ENCODE assay signal across 13 cellular contexts in the genomic region with DNA sequence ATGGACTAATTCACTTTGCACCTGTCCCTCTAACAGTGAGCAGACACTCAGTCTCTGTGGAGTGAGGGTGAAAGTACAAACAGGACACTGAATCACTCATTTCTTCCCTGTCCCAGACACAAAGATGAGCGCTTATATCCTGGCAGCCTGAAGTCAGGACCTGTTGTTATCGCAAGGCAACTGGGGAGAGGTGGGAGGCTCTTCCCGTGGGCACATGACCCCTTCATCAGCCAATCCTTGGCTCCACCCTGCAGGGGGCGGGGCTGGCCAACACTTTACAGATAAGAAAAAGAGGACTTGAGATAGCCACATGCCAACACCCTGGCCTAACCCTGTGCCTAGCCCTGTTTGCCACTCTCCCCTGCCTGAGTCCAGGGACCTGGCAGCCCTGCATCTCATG. TPM values are rescaled to one million over a fixed set of nuclear protein-coding genes. Genes with fewer than 3 reads are reported as not detected.
DNase-seq lines count a peak whose midpoint lies in the region; ATAC-seq and TF ChIP-seq lines count a peak whose summit lies in the region.
"Had no signal": no experiment of that assay in that cellular context is flagged by ENCODE, and none has a peak within 500 bp of the region (broad histone marks: within the 10 kb centered on the region; RNA-seq: fewer than 3 reads in every experiment).

No MANE protein-coding gene starts in this region.

- H3K27ac ChIP-seq in DND-41 (ENCODE audit: low read length) = no peak overlapping the region
- H3K27ac ChIP-seq in colonic mucosa = no peak overlapping the region
- no peak overlapping the region for H3K27ac ChIP-seq in tibial nerve
- H3K27ac ChIP-seq: psoas muscle had no signal

- no peak for TF ChIP-seq POLR2A in tibial nerve (IDR thresholded peaks at IDR 0.05)

- intact Hi-C loops in colonic mucosa (cut with DNase I) = no loop called here

- no peaks in the 10 kb centered on the region; the same call in 1 of the 2 replicates for H4K20me1 ChIP-seq in DND-41 (ENCODE audit: insufficient read depth, low read length)

- no peak overlapping the region for H2AFZ ChIP-seq in DND-41 (ENCODE audit: low read depth, low read length)

- no peaks in the 10 kb centered on the region for H3K4me1 ChIP-seq in DND-41 (ENCODE audit: insufficient read depth, low read length)
- H3K4me1 ChIP-seq in colonic mucosa = no peaks in the 10 kb centered on the region
- no peaks in the 10 kb centered on the region for H3K4me1 ChIP-seq in tibial nerve
- H3K4me1 ChIP-seq: psoas muscle had no signal

- peak; percentile 44; the same call in 1 of the 3 replicates for ATAC-seq in DND-41 (ENCODE audit: insufficient read depth, low read depth)
- peak; percentile 72 for ATAC-seq in left lobe of liver
- ATAC-seq in HG02798 (IDR thresholded peaks at IDR 0.05; ENCODE audit: poor library complexity, unreplicated experiment) = no peak
- no peak for ATAC-seq in HG02884 (IDR thresholded peaks at IDR 0.05; ENCODE audit: unreplicated experiment)
- ATAC-seq: PC-3, psoas muscle had no signal

- H3K4me2 ChIP-seq in DND-41 (ENCODE audit: insufficient read depth, low read length) = no peak overlapping the region

- TF ChIP-seq CTCF in DND-41 (IDR thresholded peaks at IDR 0.05; ENCODE audit: borderline replicate concordance, extremely low read depth, low read length, poor library complexity, severe bottlenecking) (no peak), colonic mucosa (IDR thresholded peaks at IDR 0.05) (no peak), tibial nerve (IDR thresholded peaks at IDR 0.05) (no peak)

- no peak overlapping the region for H3K9ac ChIP-seq in DND-41 (ENCODE audit: low read depth, low read length)
- no peak overlapping the region for H3K9ac ChIP-seq in colonic mucosa (ENCODE audit: low read depth in 2 of 2, low read length in 2 of 2)

- WGBS in tibial nerve, 2 donors = 45 to 68% methylated on average over 4 of the region's 4 CpGs

- DNase-seq in DND-41 (peak; percentile 13), colonic mucosa (peak; percentile 49), left lobe of liver (ENCODE audit: low spot score) (no peak), tibial nerve (ENCODE audit: low spot score in 2 of 2) (no peak)
- peak; percentile 8 for DNase-seq in Jurkat, Clone E6-1 (ENCODE audit: low read depth, low spot score)
- DNase-seq in activated CD8-positive, alpha-beta memory T cell treated with anti-CD3 and anti-CD28 coated beads, Interleukin-2, amount 50 U/mL, for 4 hours = no peak
- DNase-seq: anterior cingulate cortex, mammary epithelial cell, NCI-H1417 treated with DMSO at 0.1 percent for 48 hours, PC-3, psoas muscle had no signal

- H3K36me3 ChIP-seq in DND-41 (ENCODE audit: insufficient read depth, low read length) = peaks cover 77% of the 10 kb centered on the region
- H3K36me3 ChIP-seq in colonic mucosa = peaks cover 25% of the 10 kb centered on the region
- peaks cover 0 to 99% (median 34%) of the 10 kb centered on the region in 3 donors for H3K36me3 ChIP-seq in tibial nerve

- H3K27me3 ChIP-seq in DND-41 (ENCODE audit: insufficient read depth, low read length, poor library complexity) = no peaks in the 10 kb centered on the region
- H3K27me3 ChIP-seq in colonic mucosa = no peaks in the 10 kb centered on the region
- H3K27me3 ChIP-seq in tibial nerve = no peaks in the 10 kb centered on the region

- TF ChIP-seq EP300 in tibial nerve (IDR thresholded peaks at IDR 0.05) = no peak

- no peaks in the 10 kb centered on the region for H3K79me2 ChIP-seq in DND-41 (ENCODE audit: insufficient read depth, low read length)

- no peaks in the 10 kb centered on the region for H3K9me3 ChIP-seq in DND-41 (ENCODE audit: insufficient read depth, low read length, severe bottlenecking)
- no peaks in the 10 kb centered on the region for H3K9me3 ChIP-seq in colonic mucosa
- H3K9me3 ChIP-seq in tibial nerve = no peaks in the 10 kb centered on the region
- H3K9me3 ChIP-seq: psoas muscle had no signal

- H3K4me3 ChIP-seq in DND-41 (ENCODE audit: low read depth in 1 of 2, low read length in 2 of 2) (no peak overlapping the region), colonic mucosa (no peak overlapping the region), tibial nerve (no peak overlapping the region)
- H3K4me3 ChIP-seq in Jurkat, Clone E6-1 (ENCODE audit: low read length) = no peak overlapping the region
- H3K4me3 ChIP-seq: psoas muscle had no signal

RNA-seq across cellular contexts. Expression of a gene that starts 29.5 kb away (rescaled TPM):
- 22.0 TPM for polyA plus RNA-seq in Jurkat, Clone E6-1 (2012; ENCODE audit: insufficient read depth, insufficient read length)
- total RNA-seq in colonic mucosa = 10 to 100 TPM; 14.3 to 20.7 TPM
- total RNA-seq in left lobe of liver = 0.70 TPM
- total RNA-seq in tibial nerve = under 1 TPM in 1 of 4 donors, not detected in 3; 0.42 TPM

Comparison
In these comparisons a context has a peak if more than half of its experiments do, and no peak if none do; other contexts are left out.
1. ATAC-seq: peak in DND-41 (single experiment) and left lobe of liver (single experiment); none in HG02798 (single experiment) and HG02884 (single experiment).
2. DNase-seq: peak in DND-41 (single experiment), Jurkat, Clone E6-1 (single experiment) and colonic mucosa (single experiment); none in left lobe of liver (single experiment), activated CD8-positive, alpha-beta memory T cell treated with anti-CD3 and anti-CD28 coated beads, Interleukin-2, amount 50 U/mL, for 4 hours (single experiment) and tibial nerve (0 of 2).